Comparison of ENCODE assay signal across 24 cellular contexts in genomic region chr12:87119713-87120112, GRCh38.
"Had no signal": no experiment of that assay in that cellular context is flagged by ENCODE, and none has a peak within 500 bp of the region (broad histone marks: within the 10 kb centered on the region; RNA-seq: fewer than 3 reads in every experiment).

No MANE protein-coding gene starts in this region.

- H3K4me1 ChIP-seq: colonic mucosa, esophagus muscularis mucosa, parathyroid adenoma, right lobe of liver had no signal

- H3K36me3 ChIP-seq: colonic mucosa, esophagus muscularis mucosa, right lobe of liver, tibial artery had no signal

- H3K27me3 Mint-ChIP-seq: activated naive CD8-positive, alpha-beta T cell treated with anti-CD3 and anti-CD28 coated beads, Interleukin-2, amount 50 U/mL, for 24 hours; brain; naive B cell; stimulated activated naive CD8-positive, alpha-beta T cell treated with anti-CD3 and anti-CD28 coated beads, Interleukin-15, amount 100 ng/mL, for 72 hours had no signal

- H3K4me3 Mint-ChIP-seq: activated CD8-positive, alpha-beta T cell treated with anti-CD3 and anti-CD28 coated beads, Interleukin-2, amount 10 ng/mL, durations not matched to agents 7 days and 5 days; activated naive CD8-positive, alpha-beta T cell treated with anti-CD3 and anti-CD28 coated beads, Interleukin-2, amount 50 U/mL, for 24 hours; activated T-helper 1 cell treated with anti-CD3 and anti-CD28 coated beads, Interleukin-12 subunit alpha, Interleukin-12 subunit beta, Interleukin-2, Interleukin-4 antibody, amounts not matched to agents 30 ng/mL and 10 ng/mL and 1 ng/mL, durations not matched to agents 14 hours and 24 hours and 36 hours; brain; naive B cell; stimulated activated effector memory CD8-positive, alpha-beta T cell treated with anti-CD3 and anti-CD28 coated beads, Interleukin-12 subunit alpha, Interleukin-12 subunit beta, amount 100 ng/mL, for 72 hours; stimulated activated naive CD8-positive, alpha-beta T cell treated with anti-CD3 and anti-CD28 coated beads, Interleukin-15, amount 100 ng/mL, for 72 hours had no signal

- DNase-seq: activated CD4-positive, alpha-beta T cell treated with anti-CD3 and anti-CD28 coated beads for 1 hour; activated CD4-positive, alpha-beta T cell treated with anti-CD3 and anti-CD28 coated beads, Interleukin-2, amount 50 U/mL, for 1 hour; activated CD8-positive, alpha-beta T cell treated with anti-CD3 and anti-CD28 coated beads, Interleukin-2, amount 10 ng/mL, durations not matched to agents 7 days and 5 days; activated gamma-delta T cell; activated naive CD4-positive, alpha-beta T cell treated with anti-CD3 and anti-CD28 coated beads, Interleukin-2, amount 50 U/mL, for 16 hours; activated naive CD8-positive, alpha-beta T cell treated with anti-CD3 and anti-CD28 coated beads, Interleukin-2, amount 50 U/mL, for 24 hours; aorta; colonic mucosa; naive B cell; nucleus accumbens; right lobe of liver; stimulated activated CD4-positive, alpha-beta T cell treated with anti-CD3 and anti-CD28 coated beads, Interleukin-1b, Interleukin-23, amount 100 ng/mL, for 48 hours; stimulated activated naive CD8-positive, alpha-beta T cell treated with anti-CD3 and anti-CD28 coated beads, Interleukin-15, amount 100 ng/mL, for 72 hours; T-helper 9 cell; tibial artery had no signal

- H3K27ac ChIP-seq: colonic mucosa, dorsolateral prefrontal cortex, esophagus muscularis mucosa, parathyroid adenoma, right lobe of liver, skin epidermis, tibial artery had no signal

- FAIRE-seq: keratinocyte had no signal

- H3K9ac ChIP-seq: parathyroid adenoma had no signal

- H3K27ac Mint-ChIP-seq: activated CD8-positive, alpha-beta T cell treated with anti-CD3 and anti-CD28 coated beads, Interleukin-2, amount 10 ng/mL, durations not matched to agents 7 days and 5 days; activated naive CD8-positive, alpha-beta T cell treated with anti-CD3 and anti-CD28 coated beads, Interleukin-2, amount 50 U/mL, for 24 hours; activated T-helper 1 cell treated with anti-CD3 and anti-CD28 coated beads, Interleukin-12 subunit alpha, Interleukin-12 subunit beta, Interleukin-2, Interleukin-4 antibody, amounts not matched to agents 30 ng/mL and 10 ng/mL and 1 ng/mL, durations not matched to agents 14 hours and 24 hours and 36 hours; brain; naive B cell; stimulated activated effector memory CD8-positive, alpha-beta T cell treated with anti-CD3 and anti-CD28 coated beads, Interleukin-12 subunit alpha, Interleukin-12 subunit beta, amount 100 ng/mL, for 72 hours; stimulated activated naive CD8-positive, alpha-beta T cell treated with anti-CD3 and anti-CD28 coated beads, Interleukin-15, amount 100 ng/mL, for 72 hours had no signal

- H3K9me3 ChIP-seq: colonic mucosa, esophagus muscularis mucosa, right lobe of liver, tibial artery had no signal

- ATAC-seq: activated CD8-positive, alpha-beta T cell treated with anti-CD3 and anti-CD28 coated beads, Interleukin-2, amount 10 ng/mL, durations not matched to agents 7 days and 5 days; activated naive CD8-positive, alpha-beta T cell treated with anti-CD3 and anti-CD28 coated beads, Interleukin-2, amount 50 U/mL, for 24 hours; right lobe of liver; stimulated activated effector memory CD8-positive, alpha-beta T cell treated with anti-CD3 and anti-CD28 coated beads, Interleukin-12 subunit alpha, Interleukin-12 subunit beta, amount 100 ng/mL, for 72 hours; stimulated activated naive CD8-positive, alpha-beta T cell treated with anti-CD3 and anti-CD28 coated beads, Interleukin-15, amount 100 ng/mL, for 72 hours had no signal

- H3K4me3 ChIP-seq: colonic mucosa, dorsolateral prefrontal cortex, esophagus muscularis mucosa, lung, right lobe of liver, skin epidermis, tibial artery had no signal

- H3K4me1 Mint-ChIP-seq: activated naive CD8-positive, alpha-beta T cell treated with anti-CD3 and anti-CD28 coated beads, Interleukin-2, amount 50 U/mL, for 24 hours; naive B cell; stimulated activated effector memory CD8-positive, alpha-beta T cell treated with anti-CD3 and anti-CD28 coated beads, Interleukin-12 subunit alpha, Interleukin-12 subunit beta, amount 100 ng/mL, for 72 hours; stimulated activated naive CD8-positive, alpha-beta T cell treated with anti-CD3 and anti-CD28 coated beads, Interleukin-15, amount 100 ng/mL, for 72 hours had no signal

- H3K27me3 ChIP-seq: colonic mucosa, dorsolateral prefrontal cortex, esophagus muscularis mucosa, right lobe of liver, tibial artery had no signal

- H3K36me3 Mint-ChIP-seq: brain; naive B cell; stimulated activated effector memory CD8-positive, alpha-beta T cell treated with anti-CD3 and anti-CD28 coated beads, Interleukin-12 subunit alpha, Interleukin-12 subunit beta, amount 100 ng/mL, for 72 hours had no signal
